Comparison of ENCODE assay signal across 1 cellular context in genomic region chr14:72962829-72963312, GRCh38.
TF ChIP-seq lines count a peak whose summit lies in the region.

No MANE protein-coding gene starts in this region.

TF ChIP-seq in HepG2, 621 proteins besides CTCF, POLR2A, EP300 and RAD21:
- no peak for TF ChIP-seq ZBTB40 (IDR thresholded peaks at IDR 0.05)
- no peak for TF ChIP-seq ZBTB40 (CRISPR knock-in tag; IDR thresholded peaks at IDR 0.05)
- no peak for TF ChIP-seq REXO4 (CRISPR knock-in tag; IDR thresholded peaks at IDR 0.05; ENCODE audit: borderline replicate concordance)
- TF ChIP-seq ZNF24 (IDR thresholded peaks at IDR 0.05): peak; percentile 91
